In the genomic region with DNA sequence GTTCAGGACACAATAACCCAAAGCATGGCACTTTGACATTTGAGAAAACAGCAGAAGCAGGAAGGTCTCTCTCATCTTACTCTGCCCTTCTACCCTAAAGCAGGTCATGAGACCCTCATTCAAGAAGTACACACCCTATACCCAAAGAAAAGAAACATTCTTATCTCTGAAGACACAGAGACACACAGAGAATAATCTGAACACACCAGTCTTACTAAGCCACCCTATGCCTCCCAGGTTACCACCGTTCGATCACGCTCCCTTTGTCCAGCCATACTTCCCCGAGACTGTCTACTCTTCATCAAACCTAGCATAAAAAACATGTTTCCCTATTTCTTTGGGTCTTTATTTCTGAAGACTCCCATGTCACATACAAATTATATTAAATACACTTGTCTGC, we compare ENCODE assay signal across 1 cellular context.
TF ChIP-seq lines count a peak whose summit lies in the region.

No MANE protein-coding gene starts in this region.

TF ChIP-seq in K562, 482 proteins besides CTCF, POLR2A, EP300 and RAD21 (continued from another document):
- TF ChIP-seq, protein P1, sequence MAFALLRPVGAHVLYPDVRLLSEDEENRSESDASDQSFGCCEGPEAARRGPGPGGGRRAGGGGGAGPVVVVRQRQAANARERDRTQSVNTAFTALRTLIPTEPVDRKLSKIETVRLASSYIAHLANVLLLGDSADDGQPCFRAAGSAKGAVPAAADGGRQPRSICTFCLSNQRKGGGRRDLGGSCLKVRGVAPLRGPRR (CRISPR knock-in tag; IDR thresholded peaks at IDR 0.05): no peak
- TF ChIP-seq ZNF274 (IDR thresholded peaks at IDR 0.05; ENCODE audit: borderline replicate concordance, low read depth, low read length) (no peak), POLR2AphosphoS5 (IDR thresholded peaks at IDR 0.05; ENCODE audit: control insufficient read depth, insufficient read depth, low read depth, low read length) (peak; percentile 30; the same call in 1 of the 2 replicates), NR1H2 (CRISPR knock-in tag; IDR thresholded peaks at IDR 0.05) (no peak), MAFG (tag; conservative IDR thresholded peaks at IDR 0.05) (no peak), HDAC1 (IDR thresholded peaks at IDR 0.05) (no peak), PURB (CRISPR knock-in tag; IDR thresholded peaks at IDR 0.05; ENCODE audit: low read depth) (no peak), FOXK2 (conservative IDR thresholded peaks at IDR 0.05 in 1 of 2, IDR thresholded peaks at IDR 0.05 in 1 of 2; ENCODE audit: low read depth in 2 of 2) (0 out of 4 replicates have a peak, but pooled peaks have one; percentile 18 to 28), MEIS2 (IDR thresholded peaks at IDR 0.05; ENCODE audit: partially characterized antibody) (no peak), BRD9 (IDR thresholded peaks at IDR 0.05; ENCODE audit: low read depth, partially characterized antibody) (no peak), POLR3A (IDR thresholded peaks at IDR 0.05; ENCODE audit: borderline replicate concordance, extremely low read depth, insufficient read depth, insufficient read length) (no peak), E2F3 (CRISPR knock-in tag; IDR thresholded peaks at IDR 0.05) (no peak), PYGO2 (tag; IDR thresholded peaks at IDR 0.05) (no peak), YBX1 (IDR thresholded peaks at IDR 0.05) (no peak), TARDBP (IDR thresholded peaks at IDR 0.05) (no peak), MTA1 (IDR thresholded peaks at IDR 0.05; ENCODE audit: borderline replicate concordance) (no peak), TRIM24 (IDR thresholded peaks at IDR 0.05) (peak in 1 of 2 experiments; percentile 65; a peak in 2 of 4 replicates), CBFA2T2 (conservative IDR thresholded peaks at IDR 0.05) (peak; percentile 79), TAL1 (IDR thresholded peaks at IDR 0.05) (peak; percentile 83), XRCC5 (IDR thresholded peaks at IDR 0.05; ENCODE audit: low read depth, low read length) (no peak), ARID1B (IDR thresholded peaks at IDR 0.05) (peak; percentile 85), CSDE1 (IDR thresholded peaks at IDR 0.05) (no peak), TCF3 (CRISPR knock-in tag; IDR thresholded peaks at IDR 0.05) (peak; percentile 86), SMARCE1 (IDR thresholded peaks at IDR 0.05) (0 out of 2 replicates have a peak, but pooled peaks have one; percentile 19), TEAD4 (IDR thresholded peaks at IDR 0.05; ENCODE audit: low read length) (peak; percentile 58; the same call in 1 of the 2 replicates), TEAD4 (CRISPR knock-in tag; IDR thresholded peaks at IDR 0.05; ENCODE audit: borderline replicate concordance) (no peak), ZNF584 (CRISPR knock-in tag; IDR thresholded peaks at IDR 0.05; ENCODE audit: low read depth) (no peak), TOE1 (IDR thresholded peaks at IDR 0.05; ENCODE audit: borderline replicate concordance) (no peak), TOE1 (CRISPR knock-in tag; IDR thresholded peaks at IDR 0.05; ENCODE audit: borderline replicate concordance, low read depth) (no peak), NCOR1 (IDR thresholded peaks at IDR 0.05) (peak; percentile 78), FOXA3 (CRISPR knock-in tag; conservative IDR thresholded peaks at IDR 0.05 in 1 of 2, IDR thresholded peaks at IDR 0.05 in 1 of 2) (no peak)
- TF ChIP-seq, protein P2, sequence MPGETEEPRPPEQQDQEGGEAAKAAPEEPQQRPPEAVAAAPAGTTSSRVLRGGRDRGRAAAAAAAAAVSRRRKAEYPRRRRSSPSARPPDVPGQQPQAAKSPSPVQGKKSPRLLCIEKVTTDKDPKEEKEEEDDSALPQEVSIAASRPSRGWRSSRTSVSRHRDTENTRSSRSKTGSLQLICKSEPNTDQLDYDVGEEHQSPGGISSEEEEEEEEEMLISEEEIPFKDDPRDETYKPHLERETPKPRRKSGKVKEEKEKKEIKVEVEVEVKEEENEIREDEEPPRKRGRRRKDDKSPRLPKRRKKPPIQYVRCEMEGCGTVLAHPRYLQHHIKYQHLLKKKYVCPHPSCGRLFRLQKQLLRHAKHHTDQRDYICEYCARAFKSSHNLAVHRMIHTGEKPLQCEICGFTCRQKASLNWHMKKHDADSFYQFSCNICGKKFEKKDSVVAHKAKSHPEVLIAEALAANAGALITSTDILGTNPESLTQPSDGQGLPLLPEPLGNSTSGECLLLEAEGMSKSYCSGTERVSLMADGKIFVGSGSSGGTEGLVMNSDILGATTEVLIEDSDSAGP (CRISPR knock-in tag; IDR thresholded peaks at IDR 0.05): no peak
- TF ChIP-seq, protein P3, sequence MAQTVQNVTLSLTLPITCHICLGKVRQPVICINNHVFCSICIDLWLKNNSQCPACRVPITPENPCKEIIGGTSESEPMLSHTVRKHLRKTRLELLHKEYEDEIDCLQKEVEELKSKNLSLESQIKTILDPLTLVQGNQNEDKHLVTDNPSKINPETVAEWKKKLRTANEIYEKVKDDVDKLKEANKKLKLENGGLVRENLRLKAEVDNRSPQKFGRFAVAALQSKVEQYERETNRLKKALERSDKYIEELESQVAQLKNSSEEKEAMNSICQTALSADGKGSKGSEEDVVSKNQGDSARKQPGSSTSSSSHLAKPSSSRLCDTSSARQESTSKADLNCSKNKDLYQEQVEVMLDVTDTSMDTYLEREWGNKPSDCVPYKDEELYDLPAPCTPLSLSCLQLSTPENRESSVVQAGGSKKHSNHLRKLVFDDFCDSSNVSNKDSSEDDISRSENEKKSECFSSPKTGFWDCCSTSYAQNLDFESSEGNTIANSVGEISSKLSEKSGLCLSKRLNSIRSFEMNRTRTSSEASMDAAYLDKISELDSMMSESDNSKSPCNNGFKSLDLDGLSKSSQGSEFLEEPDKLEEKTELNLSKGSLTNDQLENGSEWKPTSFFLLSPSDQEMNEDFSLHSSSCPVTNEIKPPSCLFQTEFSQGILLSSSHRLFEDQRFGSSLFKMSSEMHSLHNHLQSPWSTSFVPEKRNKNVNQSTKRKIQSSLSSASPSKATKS (CRISPR knock-in tag; IDR thresholded peaks at IDR 0.05): no peak
- TF ChIP-seq, protein P4, sequence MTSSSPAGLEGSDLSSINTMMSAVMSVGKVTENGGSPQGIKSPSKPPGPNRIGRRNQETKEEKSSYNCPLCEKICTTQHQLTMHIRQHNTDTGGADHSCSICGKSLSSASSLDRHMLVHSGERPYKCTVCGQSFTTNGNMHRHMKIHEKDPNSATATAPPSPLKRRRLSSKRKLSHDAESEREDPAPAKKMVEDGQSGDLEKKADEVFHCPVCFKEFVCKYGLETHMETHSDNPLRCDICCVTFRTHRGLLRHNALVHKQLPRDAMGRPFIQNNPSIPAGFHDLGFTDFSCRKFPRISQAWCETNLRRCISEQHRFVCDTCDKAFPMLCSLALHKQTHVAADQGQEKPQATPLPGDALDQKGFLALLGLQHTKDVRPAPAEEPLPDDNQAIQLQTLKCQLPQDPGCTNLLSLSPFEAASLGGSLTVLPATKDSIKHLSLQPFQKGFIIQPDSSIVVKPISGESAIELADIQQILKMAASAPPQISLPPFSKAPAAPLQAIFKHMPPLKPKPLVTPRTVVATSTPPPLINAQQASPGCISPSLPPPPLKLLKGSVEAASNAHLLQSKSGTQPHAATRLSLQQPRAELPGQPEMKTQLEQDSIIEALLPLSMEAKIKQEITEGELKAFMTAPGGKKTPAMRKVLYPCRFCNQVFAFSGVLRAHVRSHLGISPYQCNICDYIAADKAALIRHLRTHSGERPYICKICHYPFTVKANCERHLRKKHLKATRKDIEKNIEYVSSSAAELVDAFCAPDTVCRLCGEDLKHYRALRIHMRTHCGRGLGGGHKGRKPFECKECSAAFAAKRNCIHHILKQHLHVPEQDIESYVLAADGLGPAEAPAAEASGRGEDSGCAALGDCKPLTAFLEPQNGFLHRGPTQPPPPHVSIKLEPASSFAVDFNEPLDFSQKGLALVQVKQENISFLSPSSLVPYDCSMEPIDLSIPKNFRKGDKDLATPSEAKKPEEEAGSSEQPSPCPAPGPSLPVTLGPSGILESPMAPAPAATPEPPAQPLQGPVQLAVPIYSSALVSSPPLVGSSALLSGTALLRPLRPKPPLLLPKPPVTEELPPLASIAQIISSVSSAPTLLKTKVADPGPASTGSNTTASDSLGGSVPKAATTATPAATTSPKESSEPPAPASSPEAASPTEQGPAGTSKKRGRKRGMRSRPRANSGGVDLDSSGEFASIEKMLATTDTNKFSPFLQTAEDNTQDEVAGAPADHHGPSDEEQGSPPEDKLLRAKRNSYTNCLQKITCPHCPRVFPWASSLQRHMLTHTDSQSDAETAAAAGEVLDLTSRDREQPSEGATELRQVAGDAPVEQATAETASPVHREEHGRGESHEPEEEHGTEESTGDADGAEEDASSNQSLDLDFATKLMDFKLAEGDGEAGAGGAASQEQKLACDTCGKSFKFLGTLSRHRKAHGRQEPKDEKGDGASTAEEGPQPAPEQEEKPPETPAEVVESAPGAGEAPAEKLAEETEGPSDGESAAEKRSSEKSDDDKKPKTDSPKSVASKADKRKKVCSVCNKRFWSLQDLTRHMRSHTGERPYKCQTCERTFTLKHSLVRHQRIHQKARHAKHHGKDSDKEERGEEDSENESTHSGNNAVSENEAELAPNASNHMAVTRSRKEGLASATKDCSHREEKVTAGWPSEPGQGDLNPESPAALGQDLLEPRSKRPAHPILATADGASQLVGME (CRISPR knock-in tag; IDR thresholded peaks at IDR 0.05): no peak
- TF ChIP-seq, protein P5, sequence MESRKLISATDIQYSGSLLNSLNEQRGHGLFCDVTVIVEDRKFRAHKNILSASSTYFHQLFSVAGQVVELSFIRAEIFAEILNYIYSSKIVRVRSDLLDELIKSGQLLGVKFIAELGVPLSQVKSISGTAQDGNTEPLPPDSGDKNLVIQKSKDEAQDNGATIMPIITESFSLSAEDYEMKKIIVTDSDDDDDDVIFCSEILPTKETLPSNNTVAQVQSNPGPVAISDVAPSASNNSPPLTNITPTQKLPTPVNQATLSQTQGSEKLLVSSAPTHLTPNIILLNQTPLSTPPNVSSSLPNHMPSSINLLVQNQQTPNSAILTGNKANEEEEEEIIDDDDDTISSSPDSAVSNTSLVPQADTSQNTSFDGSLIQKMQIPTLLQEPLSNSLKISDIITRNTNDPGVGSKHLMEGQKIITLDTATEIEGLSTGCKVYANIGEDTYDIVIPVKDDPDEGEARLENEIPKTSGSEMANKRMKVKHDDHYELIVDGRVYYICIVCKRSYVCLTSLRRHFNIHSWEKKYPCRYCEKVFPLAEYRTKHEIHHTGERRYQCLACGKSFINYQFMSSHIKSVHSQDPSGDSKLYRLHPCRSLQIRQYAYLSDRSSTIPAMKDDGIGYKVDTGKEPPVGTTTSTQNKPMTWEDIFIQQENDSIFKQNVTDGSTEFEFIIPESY (CRISPR knock-in tag; IDR thresholded peaks at IDR 0.05): no peak
- TF ChIP-seq, protein P6, sequence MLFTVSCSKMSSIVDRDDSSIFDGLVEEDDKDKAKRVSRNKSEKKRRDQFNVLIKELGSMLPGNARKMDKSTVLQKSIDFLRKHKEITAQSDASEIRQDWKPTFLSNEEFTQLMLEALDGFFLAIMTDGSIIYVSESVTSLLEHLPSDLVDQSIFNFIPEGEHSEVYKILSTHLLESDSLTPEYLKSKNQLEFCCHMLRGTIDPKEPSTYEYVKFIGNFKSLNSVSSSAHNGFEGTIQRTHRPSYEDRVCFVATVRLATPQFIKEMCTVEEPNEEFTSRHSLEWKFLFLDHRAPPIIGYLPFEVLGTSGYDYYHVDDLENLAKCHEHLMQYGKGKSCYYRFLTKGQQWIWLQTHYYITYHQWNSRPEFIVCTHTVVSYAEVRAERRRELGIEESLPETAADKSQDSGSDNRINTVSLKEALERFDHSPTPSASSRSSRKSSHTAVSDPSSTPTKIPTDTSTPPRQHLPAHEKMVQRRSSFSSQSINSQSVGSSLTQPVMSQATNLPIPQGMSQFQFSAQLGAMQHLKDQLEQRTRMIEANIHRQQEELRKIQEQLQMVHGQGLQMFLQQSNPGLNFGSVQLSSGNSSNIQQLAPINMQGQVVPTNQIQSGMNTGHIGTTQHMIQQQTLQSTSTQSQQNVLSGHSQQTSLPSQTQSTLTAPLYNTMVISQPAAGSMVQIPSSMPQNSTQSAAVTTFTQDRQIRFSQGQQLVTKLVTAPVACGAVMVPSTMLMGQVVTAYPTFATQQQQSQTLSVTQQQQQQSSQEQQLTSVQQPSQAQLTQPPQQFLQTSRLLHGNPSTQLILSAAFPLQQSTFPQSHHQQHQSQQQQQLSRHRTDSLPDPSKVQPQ (CRISPR knock-in tag; IDR thresholded peaks at IDR 0.05; ENCODE audit: borderline replicate concordance): no peak
- TF ChIP-seq, protein P7, sequence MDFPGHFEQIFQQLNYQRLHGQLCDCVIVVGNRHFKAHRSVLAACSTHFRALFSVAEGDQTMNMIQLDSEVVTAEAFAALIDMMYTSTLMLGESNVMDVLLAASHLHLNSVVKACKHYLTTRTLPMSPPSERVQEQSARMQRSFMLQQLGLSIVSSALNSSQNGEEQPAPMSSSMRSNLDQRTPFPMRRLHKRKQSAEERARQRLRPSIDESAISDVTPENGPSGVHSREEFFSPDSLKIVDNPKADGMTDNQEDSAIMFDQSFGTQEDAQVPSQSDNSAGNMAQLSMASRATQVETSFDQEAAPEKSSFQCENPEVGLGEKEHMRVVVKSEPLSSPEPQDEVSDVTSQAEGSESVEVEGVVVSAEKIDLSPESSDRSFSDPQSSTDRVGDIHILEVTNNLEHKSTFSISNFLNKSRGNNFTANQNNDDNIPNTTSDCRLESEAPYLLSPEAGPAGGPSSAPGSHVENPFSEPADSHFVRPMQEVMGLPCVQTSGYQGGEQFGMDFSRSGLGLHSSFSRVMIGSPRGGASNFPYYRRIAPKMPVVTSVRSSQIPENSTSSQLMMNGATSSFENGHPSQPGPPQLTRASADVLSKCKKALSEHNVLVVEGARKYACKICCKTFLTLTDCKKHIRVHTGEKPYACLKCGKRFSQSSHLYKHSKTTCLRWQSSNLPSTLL (IDR thresholded peaks at IDR 0.05): no peak
- TF ChIP-seq, protein P8, sequence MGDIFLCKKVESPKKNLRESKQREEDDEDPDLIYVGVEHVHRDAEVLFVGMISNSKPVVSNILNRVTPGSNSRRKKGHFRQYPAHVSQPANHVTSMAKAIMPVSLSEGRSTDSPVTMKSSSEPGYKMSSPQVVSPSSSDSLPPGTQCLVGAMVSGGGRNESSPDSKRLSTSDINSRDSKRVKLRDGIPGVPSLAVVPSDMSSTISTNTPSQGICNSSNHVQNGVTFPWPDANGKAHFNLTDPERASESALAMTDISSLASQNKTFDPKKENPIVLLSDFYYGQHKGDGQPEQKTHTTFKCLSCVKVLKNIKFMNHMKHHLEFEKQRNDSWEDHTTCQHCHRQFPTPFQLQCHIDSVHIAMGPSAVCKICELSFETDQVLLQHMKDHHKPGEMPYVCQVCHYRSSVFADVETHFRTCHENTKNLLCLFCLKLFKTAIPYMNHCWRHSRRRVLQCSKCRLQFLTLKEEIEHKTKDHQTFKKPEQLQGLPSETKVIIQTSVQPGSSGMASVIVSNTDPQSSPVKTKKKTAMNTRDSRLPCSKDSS (IDR thresholded peaks at IDR 0.05; ENCODE audit: low read depth, partially characterized antibody): no peak
- TF ChIP-seq, protein P9, sequence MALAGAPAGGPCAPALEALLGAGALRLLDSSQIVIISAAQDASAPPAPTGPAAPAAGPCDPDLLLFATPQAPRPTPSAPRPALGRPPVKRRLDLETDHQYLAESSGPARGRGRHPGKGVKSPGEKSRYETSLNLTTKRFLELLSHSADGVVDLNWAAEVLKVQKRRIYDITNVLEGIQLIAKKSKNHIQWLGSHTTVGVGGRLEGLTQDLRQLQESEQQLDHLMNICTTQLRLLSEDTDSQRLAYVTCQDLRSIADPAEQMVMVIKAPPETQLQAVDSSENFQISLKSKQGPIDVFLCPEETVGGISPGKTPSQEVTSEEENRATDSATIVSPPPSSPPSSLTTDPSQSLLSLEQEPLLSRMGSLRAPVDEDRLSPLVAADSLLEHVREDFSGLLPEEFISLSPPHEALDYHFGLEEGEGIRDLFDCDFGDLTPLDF (CRISPR knock-in tag; IDR thresholded peaks at IDR 0.05): no peak
